15 cellular contexts compared by ENCODE assay signal in genomic region chr1:22139817-22140216, GRCh38. TPM values are rescaled to one million over a fixed set of nuclear protein-coding genes. Genes with fewer than 3 reads are reported as not detected.
"Had no signal": no experiment of that assay in that cellular context is flagged by ENCODE, and none has a peak within 500 bp of the region (broad histone marks: within the 10 kb centered on the region; RNA-seq: fewer than 3 reads in every experiment).

No MANE protein-coding gene starts in this region.

- H3K9me3 Mint-ChIP-seq: activated T-cell treated with anti-CD3 and anti-CD28 coated beads, Interleukin-2, amount 50 U/mL, for 4 hours; stimulated activated naive CD8-positive, alpha-beta T cell treated with anti-CD3 and anti-CD28 coated beads, Interleukin-15, amount 100 ng/mL, for 72 hours had no signal

- H3K27me3 ChIP-seq: testis had no signal

- DNase-seq: activated CD4-positive, alpha-beta T cell treated with anti-CD3 and anti-CD28 coated beads, Interleukin-2, amount 50 U/mL, for 4 hours; activated CD8-positive, alpha-beta memory T cell treated with anti-CD3 and anti-CD28 coated beads, Interleukin-2, amount 10 ng/mL, durations not matched to agents 7 days and 5 days; activated effector memory CD4-positive, alpha-beta T cell treated with anti-CD3 and anti-CD28 coated beads, Interleukin-2, amount 50 U/mL, for 16 hours; activated T-cell treated with anti-CD3 and anti-CD28 coated beads, Interleukin-2, amount 50 U/mL, for 4 hours; brain microvascular endothelial cell; cerebellar nuclear complex; erythroblast; kidney glomerular epithelial cell; retina; stimulated activated CD4-positive, alpha-beta T cell treated with anti-CD3 and anti-CD28 coated beads, Interleukin-15, amount 100 ng/mL, for 24 hours; stimulated activated CD4-positive, alpha-beta T cell treated with anti-CD3 and anti-CD28 coated beads, Interleukin-4, amount 100 ng/mL, for 24 hours; stimulated activated naive CD8-positive, alpha-beta T cell treated with anti-CD3 and anti-CD28 coated beads, Interleukin-15, amount 100 ng/mL, for 72 hours; testis had no signal

- H3K27ac Mint-ChIP-seq: activated CD8-positive, alpha-beta memory T cell treated with anti-CD3 and anti-CD28 coated beads, Interleukin-2, amount 10 ng/mL, durations not matched to agents 7 days and 5 days; activated naive CD8-positive, alpha-beta T cell; stimulated activated naive CD8-positive, alpha-beta T cell treated with anti-CD3 and anti-CD28 coated beads, Interleukin-15, amount 100 ng/mL, for 72 hours had no signal

- ATAC-seq: activated CD4-positive, CD25-positive, alpha-beta regulatory T cell treated with anti-CD3 and anti-CD28 coated beads, Interleukin-2, amount 50 U/mL, for 24 hours; activated CD8-positive, alpha-beta memory T cell treated with anti-CD3 and anti-CD28 coated beads, Interleukin-2, amount 10 ng/mL, durations not matched to agents 7 days and 5 days; activated T-cell treated with anti-CD3 and anti-CD28 coated beads, Interleukin-2, amount 50 U/mL, for 4 hours; stimulated activated naive CD8-positive, alpha-beta T cell treated with anti-CD3 and anti-CD28 coated beads, Interleukin-15, amount 100 ng/mL, for 72 hours had no signal

- H3K4me3 ChIP-seq: testis had no signal

- H3K9me3 ChIP-seq: testis had no signal

- H3K36me3 ChIP-seq: brain microvascular endothelial cell had no signal

- H3K27ac ChIP-seq: brain microvascular endothelial cell, testis had no signal

- H3K4me3 Mint-ChIP-seq: activated CD8-positive, alpha-beta memory T cell treated with anti-CD3 and anti-CD28 coated beads, Interleukin-2, amount 10 ng/mL, durations not matched to agents 7 days and 5 days; activated naive CD8-positive, alpha-beta T cell; activated T-cell treated with anti-CD3 and anti-CD28 coated beads, Interleukin-2, amount 50 U/mL, for 4 hours; stimulated activated naive CD8-positive, alpha-beta T cell treated with anti-CD3 and anti-CD28 coated beads, Interleukin-15, amount 100 ng/mL, for 72 hours had no signal

- H3K36me3 Mint-ChIP-seq: activated CD8-positive, alpha-beta memory T cell treated with anti-CD3 and anti-CD28 coated beads, Interleukin-2, amount 10 ng/mL, durations not matched to agents 7 days and 5 days; activated naive CD8-positive, alpha-beta T cell had no signal

RNA-seq across cellular contexts. Expression of gene WNT4, which starts 3.1 kb away (rescaled TPM):
- total RNA-seq: activated CD8-positive, alpha-beta memory T cell treated with anti-CD3 and anti-CD28 coated beads, Interleukin-2, amount 10 ng/mL, durations not matched to agents 7 days and 5 days; activated T-cell treated with anti-CD3 and anti-CD28 coated beads, Interleukin-2, amount 50 U/mL, for 4 hours had no signal
